Comparison of ENCODE assay signal across 33 cellular contexts in the genomic region with DNA sequence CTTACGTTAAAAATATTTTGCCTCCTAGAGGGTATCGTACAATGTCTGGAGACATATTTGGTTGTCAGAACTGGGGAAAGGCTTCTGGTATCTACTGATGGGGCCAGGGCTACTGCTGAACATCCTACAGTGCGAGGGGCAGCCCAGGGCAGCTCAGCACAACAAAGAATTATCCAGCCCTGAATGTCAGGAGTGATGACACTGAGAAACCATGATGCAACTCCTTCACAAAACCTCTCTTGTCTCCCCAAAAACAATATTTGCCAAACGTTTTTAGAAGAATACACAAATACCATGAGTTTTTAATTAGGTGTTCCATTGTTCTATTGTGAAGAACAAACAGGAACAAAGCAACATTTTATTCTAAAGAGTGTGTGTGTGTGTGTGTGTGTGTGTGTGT. TPM values are rescaled to one million over a fixed set of nuclear protein-coding genes. Genes with fewer than 3 reads are reported as not detected.
"Had no signal": no experiment of that assay in that cellular context is flagged by ENCODE, and none has a peak within 500 bp of the region (broad histone marks: within the 10 kb centered on the region; RNA-seq: fewer than 3 reads in every experiment).

No MANE protein-coding gene starts in this region.

- H3K36me3 ChIP-seq: brain microvascular endothelial cell, lower lobe of right lung, right lobe of liver, tibial nerve had no signal

- H3K4me1 ChIP-seq: lower lobe of right lung, right lobe of liver had no signal

- DNase-seq: activated CD4-positive, alpha-beta memory T cell treated with anti-CD3 and anti-CD28 coated beads for 36 hours; activated CD4-positive, alpha-beta T cell treated with anti-CD3 and anti-CD28 coated beads for 48 hours; activated naive CD4-positive, alpha-beta T cell; activated T-cell treated with anti-CD3 and anti-CD28 coated beads, Interleukin-2, amount 50 U/mL, for 4 hours; brain microvascular endothelial cell; dorsolateral prefrontal cortex; effector memory CD4-positive, alpha-beta T cell; kidney glomerular epithelial cell; lower lobe of right lung; mesendoderm; mucosa of descending colon; right lobe of liver; stimulated activated CD4-positive, alpha-beta T cell treated with anti-CD3 and anti-CD28 coated beads, Interleukin-12 subunit alpha, Interleukin-12 subunit beta, amount 100 ng/mL, for 4 hours; stimulated activated CD4-positive, alpha-beta T cell treated with anti-CD3 and anti-CD28 coated beads, Interleukin-4, amount 100 ng/mL, for 24 hours; T-helper 9 cell had no signal

- H3K4me3 Mint-ChIP-seq: activated CD4-positive, alpha-beta memory T cell treated with anti-CD3 and anti-CD28 coated beads for 36 hours; activated naive CD8-positive, alpha-beta T cell; activated T-cell treated with anti-CD3 and anti-CD28 coated beads, Interleukin-2, amount 50 U/mL, for 4 hours; nephron; stimulated activated effector memory CD8-positive, alpha-beta T cell treated with anti-CD3 and anti-CD28 coated beads, Interleukin-12 subunit alpha, Interleukin-12 subunit beta, amount 100 ng/mL, for 72 hours; T-helper 1 cell treated with Interleukin-12 subunit alpha and Interleukin-12 subunit beta and Interleukin-4 antibody, amounts not matched to agents 30 μg/mL and 1 μg/mL, for 36 hours had no signal

- H3K4me1 Mint-ChIP-seq: nephron had no signal

- ATAC-seq: activated T-cell treated with anti-CD3 and anti-CD28 coated beads, Interleukin-2, amount 50 U/mL, for 4 hours; left lobe of liver; mucosa of descending colon; right lobe of liver; stimulated activated effector memory CD8-positive, alpha-beta T cell treated with anti-CD3 and anti-CD28 coated beads, Interleukin-12 subunit alpha, Interleukin-12 subunit beta, amount 100 ng/mL, for 72 hours had no signal

- H3K9me3 Mint-ChIP-seq: activated CD4-positive, alpha-beta memory T cell treated with anti-CD3 and anti-CD28 coated beads for 36 hours; activated T-cell treated with anti-CD3 and anti-CD28 coated beads, Interleukin-2, amount 50 U/mL, for 4 hours; nephron; stimulated activated effector memory CD8-positive, alpha-beta T cell treated with anti-CD3 and anti-CD28 coated beads, Interleukin-12 subunit alpha, Interleukin-12 subunit beta, amount 100 ng/mL, for 72 hours had no signal

- H3K27me3 ChIP-seq: brain microvascular endothelial cell, right lobe of liver, tibial nerve had no signal

- H3K4me3 ChIP-seq: coronary artery, dorsolateral prefrontal cortex, lower lobe of right lung, mucosa of descending colon, right lobe of liver, skin epidermis, tibial nerve had no signal

- H3K9me3 ChIP-seq: lower lobe of right lung, mucosa of descending colon, right lobe of liver, tibial nerve had no signal

- H3K27me3 Mint-ChIP-seq: activated CD4-positive, alpha-beta memory T cell treated with anti-CD3 and anti-CD28 coated beads for 36 hours; activated naive CD8-positive, alpha-beta T cell had no signal

- H3K27ac Mint-ChIP-seq: activated CD4-positive, alpha-beta memory T cell treated with anti-CD3 and anti-CD28 coated beads for 36 hours; activated naive CD8-positive, alpha-beta T cell; nephron had no signal

- H3K36me3 Mint-ChIP-seq: activated CD4-positive, alpha-beta memory T cell treated with anti-CD3 and anti-CD28 coated beads for 36 hours; activated naive CD8-positive, alpha-beta T cell had no signal

- H3K27ac ChIP-seq: brain microvascular endothelial cell, coronary artery, dorsolateral prefrontal cortex, lower lobe of right lung, right lobe of liver, tibial nerve, VCaP had no signal

RNA-seq across cellular contexts. Expression of a gene that starts 43.4 kb away (rescaled TPM):
- total RNA-seq: activated CD4-positive, alpha-beta memory T cell treated with anti-CD3 and anti-CD28 coated beads for 36 hours; astrocyte; cardiac septum; cerebellum; epithelial cell of proximal tubule; frontal cortex; left lobe of liver; myocyte; osteoblast; renal cortical epithelial cell; right lobe of liver; temporal lobe; tibial nerve had no signal
